ENCODE assay signal across 8 cellular contexts in the genomic region with DNA sequence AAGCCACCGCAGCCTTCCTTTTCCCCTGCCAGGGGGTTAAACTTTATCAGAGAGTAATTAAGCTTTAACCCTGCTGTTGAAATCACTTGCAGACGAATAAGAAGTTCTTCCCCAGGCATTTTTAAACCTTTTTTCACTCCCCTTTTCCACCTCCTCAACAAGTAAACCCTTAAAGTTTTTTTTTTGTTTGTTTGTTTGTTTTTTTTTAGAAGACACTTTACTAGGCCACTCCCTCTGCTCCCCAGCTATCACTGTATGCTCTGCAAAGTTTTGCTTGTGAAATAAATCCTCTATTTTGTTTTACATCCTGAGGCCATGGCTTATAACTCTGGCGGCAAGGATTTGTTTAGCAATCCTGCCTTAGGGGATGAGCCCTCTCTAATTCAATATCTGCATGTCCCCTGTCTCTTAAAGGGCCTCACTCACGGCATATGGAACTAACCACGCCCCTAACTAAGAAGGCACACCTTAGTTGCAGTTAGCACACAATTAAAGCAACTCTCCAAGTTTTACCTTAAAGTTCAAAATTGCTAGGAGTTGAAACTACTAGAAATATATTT.
DNase-seq lines count a peak whose midpoint lies in the region; ATAC-seq and TF ChIP-seq lines count a peak whose summit lies in the region.

No MANE protein-coding gene starts in this region.

- no peak overlapping the region for H2AFZ ChIP-seq in ACC112 (ENCODE audit: low read length, unreplicated experiment)

- DNase-seq in SW480 (ENCODE audit: low spot score), result peak; percentile 24
- no peak for DNase-seq in upper lobe of left lung
- no peak for DNase-seq in NCI-H2107 treated with DMSO at 0.1 percent for 48 hours (lab: John Stamatoyannopoulos, UW; ENCODE audit: unreplicated experiment)
- no peak for DNase-seq in naive thymus-derived CD4-positive, alpha-beta T cell
- no peak for DNase-seq in stimulated activated naive B cell treated with anti-CD40 and anti-IgM and Interleukin-4, amounts not matched to agents 10 μg/mL and 1 μg/mL and 100 μg/mL, for 72 hours

- H3K9me3 ChIP-seq in iPS-18c (ENCODE audit: control insufficient read depth, insufficient read depth, low read length) (no peaks in the 10 kb centered on the region), upper lobe of left lung (no peaks in the 10 kb centered on the region)
- H3K9me3 ChIP-seq in naive thymus-derived CD4-positive, alpha-beta T cell (ENCODE audit: control insufficient read depth in 2 of 3, low read length in 3 of 3), result no peaks in the 10 kb centered on the region

- H3K4me3 Mint-ChIP-seq in naive thymus-derived CD4-positive, alpha-beta T cell, result no peak overlapping the region
- no peak overlapping the region for H3K4me3 Mint-ChIP-seq in stimulated activated naive B cell treated with anti-CD40 and anti-IgM and Interleukin-4, amounts not matched to agents 10 μg/mL and 1 μg/mL and 100 μg/mL, for 72 hours

- no peaks in the 10 kb centered on the region for H3K36me3 ChIP-seq in ACC112 (ENCODE audit: insufficient read depth, low read length)
- no peaks in the 10 kb centered on the region for H3K36me3 ChIP-seq in upper lobe of left lung
- no peaks in the 10 kb centered on the region for H3K36me3 ChIP-seq in naive thymus-derived CD4-positive, alpha-beta T cell (ENCODE audit: control insufficient read depth in 2 of 3, insufficient read depth in 3 of 3, low read length in 3 of 3)

- ATAC-seq in HG02623 (IDR thresholded peaks at IDR 0.05; ENCODE audit: unreplicated experiment) (peak; percentile 49), upper lobe of left lung (ENCODE audit: low FRiP score in 2 of 2) (no peak)
- ATAC-seq in naive thymus-derived CD4-positive, alpha-beta T cell, result no peak
- ATAC-seq in stimulated activated naive B cell treated with anti-CD40 and anti-IgM and Interleukin-4, amounts not matched to agents 10 μg/mL and 1 μg/mL and 100 μg/mL, for 72 hours (replicated peaks), result no peak

- H3K9me3 Mint-ChIP-seq in naive thymus-derived CD4-positive, alpha-beta T cell, result peaks cover 0 to 8% (median 0%) of the 10 kb centered on the region in 11 donors
- no peaks in the 10 kb centered on the region for H3K9me3 Mint-ChIP-seq in stimulated activated naive B cell treated with anti-CD40 and anti-IgM and Interleukin-4, amounts not matched to agents 10 μg/mL and 1 μg/mL and 100 μg/mL, for 72 hours

- no peak for TF ChIP-seq POLR2A in upper lobe of left lung (IDR thresholded peaks at IDR 0.05)

- H3K4me1 ChIP-seq in ACC112 (ENCODE audit: control insufficient read depth, insufficient read depth, low read length, unreplicated experiment) (no peaks in the 10 kb centered on the region), upper lobe of left lung (peaks cover 0 to 5% (median 0%) of the 10 kb centered on the region in 4 donors)
- H3K4me1 ChIP-seq in naive thymus-derived CD4-positive, alpha-beta T cell (ENCODE audit: control insufficient read depth in 2 of 2, insufficient read depth in 2 of 2, low read length in 2 of 2), result no peaks in the 10 kb centered on the region

- no peak for TF ChIP-seq EP300 in upper lobe of left lung (IDR thresholded peaks at IDR 0.05)

- H3K4me3 ChIP-seq in ACC112 (ENCODE audit: low read depth, low read length) (peak overlapping the region; percentile 76), iPS-18c (ENCODE audit: insufficient read depth, low read depth, low read length) (peak overlapping the region; percentile 92), upper lobe of left lung (peak overlapping the region in 3 of 4 donors; percentile 36 to 53 (median 49))
- H3K4me3 ChIP-seq in naive thymus-derived CD4-positive, alpha-beta T cell (ENCODE audit: low read length), result no peak overlapping the region

- H3K27ac Mint-ChIP-seq in naive thymus-derived CD4-positive, alpha-beta T cell, result no peak overlapping the region
- H3K27ac Mint-ChIP-seq in stimulated activated naive B cell treated with anti-CD40 and anti-IgM and Interleukin-4, amounts not matched to agents 10 μg/mL and 1 μg/mL and 100 μg/mL, for 72 hours, result no peak overlapping the region

- intact Hi-C loops in naive thymus-derived CD4-positive, alpha-beta T cell (cut with micrococcal nuclease), result no loop called here

- no peaks in the 10 kb centered on the region for H3K27me3 ChIP-seq in ACC112 (ENCODE audit: insufficient read depth, low read length)
- no peaks in the 10 kb centered on the region for H3K27me3 ChIP-seq in upper lobe of left lung
- no peaks in the 10 kb centered on the region for H3K27me3 ChIP-seq in naive thymus-derived CD4-positive, alpha-beta T cell (ENCODE audit: control insufficient read depth in 2 of 2, insufficient read depth in 2 of 2, low read length in 2 of 2)

- no peak for TF ChIP-seq CTCF in upper lobe of left lung (IDR thresholded peaks at IDR 0.05)

- POLR2A ChIA-PET in naive thymus-derived CD4-positive, alpha-beta T cell (lab: Charles Lee), result no interaction called here

- H3K4me1 Mint-ChIP-seq in naive thymus-derived CD4-positive, alpha-beta T cell, result no peaks in the 10 kb centered on the region
- H3K4me1 Mint-ChIP-seq in stimulated activated naive B cell treated with anti-CD40 and anti-IgM and Interleukin-4, amounts not matched to agents 10 μg/mL and 1 μg/mL and 100 μg/mL, for 72 hours, result peaks cover 0 to 2% of the 10 kb centered on the region in 2 donors

- H3K36me3 Mint-ChIP-seq in naive thymus-derived CD4-positive, alpha-beta T cell, result no peaks in the 10 kb centered on the region
- H3K36me3 Mint-ChIP-seq in stimulated activated naive B cell treated with anti-CD40 and anti-IgM and Interleukin-4, amounts not matched to agents 10 μg/mL and 1 μg/mL and 100 μg/mL, for 72 hours, result no peaks in the 10 kb centered on the region

- 8 to 15% methylated on average over 5 of the region's 5 CpGs for WGBS in upper lobe of left lung, 2 donors

- H3K27ac ChIP-seq in ACC112 (ENCODE audit: low read depth, low read length) (no peak overlapping the region), upper lobe of left lung (no peak overlapping the region)
- H3K27ac ChIP-seq in naive thymus-derived CD4-positive, alpha-beta T cell (ENCODE audit: low read depth, low read length), result no peak overlapping the region

- no peaks in the 10 kb centered on the region for H3K27me3 Mint-ChIP-seq in naive thymus-derived CD4-positive, alpha-beta T cell
- H3K27me3 Mint-ChIP-seq in stimulated activated naive B cell treated with anti-CD40 and anti-IgM and Interleukin-4, amounts not matched to agents 10 μg/mL and 1 μg/mL and 100 μg/mL, for 72 hours, result no peaks in the 10 kb centered on the region

- CTCF ChIA-PET in naive thymus-derived CD4-positive, alpha-beta T cell (lab: Charles Lee), result no interaction called here

- no peaks in the 10 kb centered on the region for H3K79me2 ChIP-seq in ACC112 (ENCODE audit: control insufficient read depth, insufficient read depth, low read length, unreplicated experiment)
